In genomic region chr6:37894585-37894984, GRCh38 we compare ENCODE assay signal across 22 cellular contexts.
DNase-seq lines count a peak whose midpoint lies in the region; ATAC-seq, FAIRE-seq and TF ChIP-seq lines count a peak whose summit lies in the region.
"Had no signal": no experiment of that assay in that cellular context is flagged by ENCODE, and none has a peak within 500 bp of the region (broad histone marks: within the 10 kb centered on the region; RNA-seq: fewer than 3 reads in every experiment).

No MANE protein-coding gene starts in this region.

- 0 out of 2 replicates have a peak overlapping the region, but pooled peaks have one; percentile 17 for H3K27ac Mint-ChIP-seq in GM23338
- H3K27ac Mint-ChIP-seq in stimulated activated memory B cell treated with anti-CD40 and anti-IgM and Interleukin-4, amounts not matched to agents 10 μg/mL and 1 μg/mL and 100 μg/mL, for 72 hours, result peak overlapping the region; percentile 65
- H3K27ac Mint-ChIP-seq: CD4-positive, alpha-beta T cell; HFFc6 had no signal

- in situ Hi-C loops in HepG2 (cut with HindIII; ENCODE audit: extremely low pct_ligation_motif_present, low pct_unique_long_range_greater_than_20kb), result no loop called here
- in situ Hi-C loops in K562 (cut with MboI), result no loop called here

- CTCF ChIA-PET in HepG2 (lab: Yijun Ruan, JAX; ENCODE audit: low intra/inter-chr PET ratio, low total read pairs), result no interaction called here
- CTCF ChIA-PET in K562 (lab: Yijun Ruan, JAX; ENCODE audit: low intra/inter-chr PET ratio), result no interaction called here

- H3K9me1 ChIP-seq in K562 (ENCODE audit: control insufficient read depth, insufficient read depth, low read length), result no peaks in the 10 kb centered on the region

- H3K9me3 ChIP-seq in HepG2 (ENCODE audit: low read length), result no peaks in the 10 kb centered on the region
- H3K9me3 ChIP-seq in right lobe of liver, result no peaks in the 10 kb centered on the region
- H3K9me3 ChIP-seq in K562 (replicated peaks; ENCODE audit: control insufficient read depth, insufficient read depth, low read depth, low read length), result no peaks in the 10 kb centered on the region
- H3K9me3 ChIP-seq: BE2C had no signal

- TF ChIP-seq POLR2A in HepG2 (IDR thresholded peaks at IDR 0.05; ENCODE audit: insufficient read depth in 1 of 2, low read depth in 2 of 2, low read length in 2 of 2), result no peak
- no peak for TF ChIP-seq POLR2A in right lobe of liver (IDR thresholded peaks at IDR 0.05)
- no peak for TF ChIP-seq POLR2A in K562 (conservative IDR thresholded peaks at IDR 0.05)
- TF ChIP-seq POLR2A in GM18505 (IDR thresholded peaks at IDR 0.05; ENCODE audit: borderline replicate concordance, extremely low read depth, insufficient read depth, insufficient read length), result no peak

- no peak overlapping the region for H3K4me3 ChIP-seq in HepG2 (replicated peaks in 1 of 3; ENCODE audit: insufficient read depth in 1 of 3, low read depth in 2 of 3, low read length in 3 of 3)
- no peak overlapping the region for H3K4me3 ChIP-seq in right lobe of liver
- H3K4me3 ChIP-seq in GM23338, result no peak overlapping the region
- H3K4me3 ChIP-seq in K562, result no peak overlapping the region
- H3K4me3 ChIP-seq: BLaER1 treated with 17β-estradiol and CSF1 and Interleukin-3, amounts not matched to agents 10 nM and 100 nM; GM23248 had no signal

- H4K20me1 ChIP-seq in HepG2 (ENCODE audit: insufficient read depth, low read length), result no peaks in the 10 kb centered on the region
- peaks cover 5% of the 10 kb centered on the region for H4K20me1 ChIP-seq in GM23338 (replicated peaks; ENCODE audit: insufficient read depth)
- H4K20me1 ChIP-seq in K562 (replicated peaks; ENCODE audit: control insufficient read depth, insufficient read depth, low read length), result peaks cover 17% of the 10 kb centered on the region

- H3K27ac ChIP-seq in HepG2 (ENCODE audit: extremely low read length, insufficient read depth, low read length) (no peak overlapping the region), right lobe of liver (no peak overlapping the region), GM23338 (ENCODE audit: low read depth) (no peak overlapping the region), K562 (ENCODE audit: extremely low read depth, low read depth, low read length) (no peak overlapping the region)
- H3K27ac ChIP-seq: BLaER1 treated with 17β-estradiol and CSF1 and Interleukin-3, amounts not matched to agents 10 nM and 100 nM; GM23248 had no signal

- H3K9ac ChIP-seq in HepG2 (ENCODE audit: insufficient read depth, low read depth, low read length), result no peak overlapping the region
- H3K9ac ChIP-seq in K562 (ENCODE audit: insufficient read depth in 1 of 2, low read depth in 2 of 2, low read length in 2 of 2), result no peak overlapping the region
- H3K9ac ChIP-seq: BLaER1 treated with 17β-estradiol and CSF1 and Interleukin-3, amounts not matched to agents 10 nM and 100 nM; GM23248 had no signal

- no peak for TF ChIP-seq RAD21 in HepG2 (CRISPR knock-in tag; IDR thresholded peaks at IDR 0.05)
- TF ChIP-seq RAD21 in K562 (CRISPR knock-in tag; conservative IDR thresholded peaks at IDR 0.05 in 1 of 2, IDR thresholded peaks at IDR 0.05 in 1 of 2), result no peak

- FAIRE-seq in HepG2 (lab: Jason Lieb, UNC), result no peak
- FAIRE-seq in K562 (lab: Jason Lieb, UNC), result no peak
- FAIRE-seq: D721Med had no signal

- H3K36me3 Mint-ChIP-seq in GM23338 (ENCODE audit: low read depth), result no peaks in the 10 kb centered on the region
- peaks cover 45% of the 10 kb centered on the region for H3K36me3 Mint-ChIP-seq in stimulated activated memory B cell treated with anti-CD40 and anti-IgM and Interleukin-4, amounts not matched to agents 10 μg/mL and 1 μg/mL and 100 μg/mL, for 72 hours

- no peaks in the 10 kb centered on the region for H3K9me3 Mint-ChIP-seq in GM23338
- peaks cover 8% of the 10 kb centered on the region for H3K9me3 Mint-ChIP-seq in stimulated activated memory B cell treated with anti-CD40 and anti-IgM and Interleukin-4, amounts not matched to agents 10 μg/mL and 1 μg/mL and 100 μg/mL, for 72 hours
- H3K9me3 Mint-ChIP-seq: H9, HFFc6 had no signal

- H3K27me3 Mint-ChIP-seq in GM23338 (ENCODE audit: insufficient read depth, low read depth, poor library complexity), result peaks cover 2% of the 10 kb centered on the region
- H3K27me3 Mint-ChIP-seq in stimulated activated memory B cell treated with anti-CD40 and anti-IgM and Interleukin-4, amounts not matched to agents 10 μg/mL and 1 μg/mL and 100 μg/mL, for 72 hours, result no peaks in the 10 kb centered on the region
- H3K27me3 Mint-ChIP-seq: CD4-positive, alpha-beta T cell; CD8-positive, alpha-beta memory T cell had no signal

- H3K4me2 ChIP-seq in HepG2 (ENCODE audit: low read depth, low read length) (no peak overlapping the region), GM23338 (no peak overlapping the region), K562 (ENCODE audit: insufficient read depth, low read length) (no peak overlapping the region)

- H3K4me1 ChIP-seq in HepG2 (ENCODE audit: insufficient read depth, low read length), result peaks cover 18% of the 10 kb centered on the region
- peaks cover 0 to 10% (median 0%) of the 10 kb centered on the region in 4 donors for H3K4me1 ChIP-seq in right lobe of liver
- peaks cover 7% of the 10 kb centered on the region for H3K4me1 ChIP-seq in GM23338 (ENCODE audit: insufficient read depth)
- peaks cover 0 to 12% of the 10 kb centered on the region in 2 experiments; a peak in 3 of 5 replicates for H3K4me1 ChIP-seq in K562 (replicated peaks in 1 of 2; ENCODE audit: control insufficient read depth in 2 of 2, insufficient read depth in 2 of 2, low read length in 2 of 2)

- POLR2A ChIA-PET in HepG2 (lab: Yijun Ruan, JAX), result no interaction called here
- POLR2A ChIA-PET in K562 (lab: Yijun Ruan, JAX), result interaction anchor here (1.0 kb wide), 1 partner anchor 9 kb away, joined by 6 read pairs; no protein-coding TSS in a partner anchor

- H2AFZ ChIP-seq in HepG2 (ENCODE audit: low read length) (no peak overlapping the region), GM23338 (no peak overlapping the region), K562 (ENCODE audit: low read depth, low read length) (no peak overlapping the region)
- H2AFZ ChIP-seq: GM23248 had no signal

- H3F3A ChIP-seq in GM23338 (replicated peaks; ENCODE audit: low read depth), result no peaks in the 10 kb centered on the region

- WGBS in HepG2 (ENCODE audit: low lambda C conversion rate), result 92% methylated on average over 5 of the region's 5 CpGs
- 98% methylated on average over 5 of the region's 5 CpGs for WGBS in right lobe of liver (ENCODE audit: insufficient coverage, low coverage, low lambda C conversion rate, missing lambda C conversion rate)
- WGBS in K562 (ENCODE audit: insufficient coverage, low coverage, missing lambda C conversion rate), result 45% methylated on average over 5 of the region's 5 CpGs

- H3K79me2 ChIP-seq in HepG2 (ENCODE audit: insufficient read depth, low read length), result peaks cover 56% of the 10 kb centered on the region
- peaks cover 72% of the 10 kb centered on the region for H3K79me2 ChIP-seq in GM23338 (replicated peaks; ENCODE audit: insufficient read depth)
- H3K79me2 ChIP-seq in K562 (ENCODE audit: control insufficient read depth, insufficient read depth, low read length), result peaks cover 25% of the 10 kb centered on the region

- BruUV-seq in HepG2 (replicated peaks; lab: Mats Ljungman, UMichigan) (no TSS peak), K562 (replicated peaks; lab: Mats Ljungman, UMichigan) (no TSS peak)

- H3K4me1 Mint-ChIP-seq in GM23338, result peaks cover 16% of the 10 kb centered on the region; the same call in 2 of the 3 replicates
- H3K4me1 Mint-ChIP-seq in stimulated activated memory B cell treated with anti-CD40 and anti-IgM and Interleukin-4, amounts not matched to agents 10 μg/mL and 1 μg/mL and 100 μg/mL, for 72 hours, result peaks cover 71% of the 10 kb centered on the region

- ATAC-seq in HepG2 (no peak), right lobe of liver (no peak), GM23338 (no peak), K562 (no peak), GM18505 (IDR thresholded peaks at IDR 0.05; ENCODE audit: unreplicated experiment) (no peak), HG03342 (IDR thresholded peaks at IDR 0.05; ENCODE audit: unreplicated experiment) (no peak)
- no peak for ATAC-seq in stimulated activated memory B cell treated with anti-CD40 and anti-IgM and Interleukin-4, amounts not matched to agents 10 μg/mL and 1 μg/mL and 100 μg/mL, for 72 hours
- ATAC-seq: HCT116 had no signal

- DNase-seq in HepG2 (ENCODE audit: low spot score), result no peak
- no peak for DNase-seq in right lobe of liver
- no peak for DNase-seq in GM23338 (ENCODE audit: low spot score)
- no peak for DNase-seq in K562 (ENCODE audit: extremely low read depth in 1 of 4, low spot score in 3 of 4)
- DNase-seq in NCI-H187 (lab: John Stamatoyannopoulos, UW), result no peak
- DNase-seq: BE2C; CD4-positive, alpha-beta T cell; CD8-positive, alpha-beta memory T cell; DMS 273 treated with DMSO at 0.1 percent for 48 hours; DMS79; EL; GF-D8; GM23248; H9; HFFc6 had no signal

- TF ChIP-seq CTCF in HepG2 (CRISPR knock-in tag; IDR thresholded peaks at IDR 0.05) (no peak), right lobe of liver (IDR thresholded peaks at IDR 0.05) (no peak), GM23338 (conservative IDR thresholded peaks at IDR 0.05; ENCODE audit: low read depth in 2 of 2) (no peak), K562 (IDR thresholded peaks at IDR 0.05 in 2 of 3, conservative IDR thresholded peaks at IDR 0.05 in 1 of 3; ENCODE audit: insufficient read depth in 2 of 3, low read depth in 1 of 3, low read length in 3 of 3) (no peak)

- H3K36me3 ChIP-seq in HepG2 (replicated peaks in 1 of 2; ENCODE audit: control insufficient read depth in 1 of 2, insufficient read depth in 2 of 2, low read length in 2 of 2), result no peaks in the 10 kb centered on the region
- no peaks in the 10 kb centered on the region for H3K36me3 ChIP-seq in right lobe of liver
- no peaks in the 10 kb centered on the region for H3K36me3 ChIP-seq in GM23338 (ENCODE audit: insufficient read depth)
- no peaks in the 10 kb centered on the region for H3K36me3 ChIP-seq in K562 (ENCODE audit: control insufficient read depth, insufficient read depth, low read length)
- H3K36me3 ChIP-seq: BE2C had no signal

- intact Hi-C loops in HepG2 (cut with micrococcal nuclease; ENCODE audit: unreplicated experiment) (no loop called here), right lobe of liver (cut with DNase I) (no loop called here), K562 (cut with micrococcal nuclease) (no loop called here)

- H3K27me3 ChIP-seq in HepG2 (ENCODE audit: control insufficient read depth in 1 of 2, insufficient read depth in 2 of 2, low read length in 2 of 2) (no peaks in the 10 kb centered on the region), right lobe of liver (no peaks in the 10 kb centered on the region), GM23338 (ENCODE audit: insufficient read depth) (no peaks in the 10 kb centered on the region), K562 (ENCODE audit: control insufficient read depth in 2 of 2, insufficient read depth in 2 of 2, low read length in 2 of 2) (no peaks in the 10 kb centered on the region)
- H3K27me3 ChIP-seq: BE2C; BLaER1 treated with 17β-estradiol and CSF1 and Interleukin-3, amounts not matched to agents 10 nM and 100 nM had no signal

- no peak overlapping the region for H3K4me3 Mint-ChIP-seq in GM23338
- no peak overlapping the region for H3K4me3 Mint-ChIP-seq in stimulated activated memory B cell treated with anti-CD40 and anti-IgM and Interleukin-4, amounts not matched to agents 10 μg/mL and 1 μg/mL and 100 μg/mL, for 72 hours
- H3K4me3 Mint-ChIP-seq: CD14-positive monocyte; CD4-positive, alpha-beta T cell; CD8-positive, alpha-beta memory T cell; H9; HFFc6 had no signal

- H3K9me2 ChIP-seq in GM23338 (ENCODE audit: insufficient read depth), result no peaks in the 10 kb centered on the region

- TF ChIP-seq EP300 in HepG2 (IDR thresholded peaks at IDR 0.05; ENCODE audit: low read depth in 2 of 2, low read length in 2 of 2), result no peak
- no peak for TF ChIP-seq EP300 in HepG2 (CRISPR knock-in tag; IDR thresholded peaks at IDR 0.05; ENCODE audit: borderline replicate concordance)
- no peak for TF ChIP-seq EP300 in K562 (IDR thresholded peaks at IDR 0.05; ENCODE audit: low read length)

Comparison
In these comparisons a context has a peak if more than half of its experiments do, and no peak if none do; other contexts are left out.
1. Of the 241 proteins assayed by ChIP-seq in both HepG2 and K562: peak only in HepG2: MAFF; only in K562: none; in both: none; in neither: 239; mixed calls (peak in some experiments, not most) for 1.